In the genomic region with DNA sequence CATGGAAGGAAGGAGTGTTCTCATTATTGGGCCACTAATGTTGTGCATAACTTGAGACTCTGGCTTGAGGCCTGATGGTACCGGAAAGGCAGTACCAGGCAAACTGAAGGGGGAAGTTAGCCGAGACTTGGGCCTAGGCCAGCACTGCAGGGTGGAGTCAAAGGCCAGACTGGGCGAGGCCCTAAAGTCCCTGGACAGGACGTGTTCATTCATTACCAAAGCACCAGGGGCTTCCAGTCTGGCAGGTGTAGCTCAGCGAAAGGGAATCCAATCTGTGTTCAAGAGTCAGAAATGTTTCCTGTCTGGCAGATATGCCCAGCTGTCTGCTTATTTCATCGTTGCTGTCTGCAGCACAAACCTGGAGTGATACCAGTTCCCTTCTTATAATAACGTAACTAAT, we compare ENCODE assay signal across 8 cellular contexts. TPM values are rescaled to one million over a fixed set of nuclear protein-coding genes. Genes with fewer than 3 reads are reported as not detected.
A peak's percentile ranks its signal among the peaks of the same experiment; 100 is the strongest.
DNase-seq lines count a peak whose midpoint lies in the region; ATAC-seq, FAIRE-seq and TF ChIP-seq lines count a peak whose summit lies in the region.

No MANE protein-coding gene starts in this region.

- CTCF ChIA-PET in endothelial cell of umbilical vein (lab: Charles Lee) = interaction anchor here (1.0 kb wide), 1 partner anchor 14 kb away, joined by 3 read pairs; no protein-coding TSS in a partner anchor

- H3K27me3 ChIP-seq in endothelial cell of umbilical vein (ENCODE audit: control insufficient read depth in 2 of 2, insufficient read depth in 2 of 2, low read length in 2 of 2) = no peaks in the 10 kb centered on the region

- TF ChIP-seq POLR2A in endothelial cell of umbilical vein (IDR thresholded peaks at IDR 0.05; ENCODE audit: low read depth, low read length) = peak; percentile 37

- dilution Hi-C loops in endothelial cell of umbilical vein (cut with MboI; ENCODE audit: extremely low pct_ligation_motif_present, low sequenced_read_pairs) = no loop called here

- H3K27me3 Mint-ChIP-seq in naive B cell (no peaks in the 10 kb centered on the region), glutamatergic neuron (ENCODE audit: unreplicated experiment) (peaks cover 5% of the 10 kb centered on the region)

- H3K4me3 Mint-ChIP-seq in naive B cell (peak overlapping the region in 4 of 8 donors; percentile 2 to 56 (median 28)), glutamatergic neuron (ENCODE audit: unreplicated experiment) (no peak overlapping the region)

- peaks cover 0 to 3% (median 0%) of the 10 kb centered on the region in 7 donors for H3K9me3 Mint-ChIP-seq in naive B cell
- peaks cover 3% of the 10 kb centered on the region for H3K9me3 Mint-ChIP-seq in glutamatergic neuron (ENCODE audit: unreplicated experiment)

- peak overlapping the region; percentile 53 for H3K4me2 ChIP-seq in endothelial cell of umbilical vein (ENCODE audit: insufficient read depth, low read length)

- peaks cover 2% of the 10 kb centered on the region for H3K79me2 ChIP-seq in endothelial cell of umbilical vein (ENCODE audit: control insufficient read depth, insufficient read depth, low read length)

- peak overlapping the region; percentile 67 for H3K27ac ChIP-seq in endothelial cell of umbilical vein (ENCODE audit: insufficient read depth, low read depth, low read length)

- peak; percentile 46 for DNase-seq in COLO668 (lab: John Stamatoyannopoulos, UW; ENCODE audit: unreplicated experiment)
- DNase-seq in NCI-H2029 treated with DMSO at 0.1 percent for 48 hours (lab: John Stamatoyannopoulos, UW) = peak; percentile 47
- peak; percentile 95 for DNase-seq in endothelial cell of umbilical vein (ENCODE audit: low read depth, low spot score)
- DNase-seq in naive B cell = peak; percentile 44
- DNase-seq in ACHN = no peak
- no peak for DNase-seq in SIG-M5 (lab: John Stamatoyannopoulos, UW)
- DNase-seq in glutamatergic neuron = no peak

- peak overlapping the region; percentile 49 for H2AFZ ChIP-seq in endothelial cell of umbilical vein (ENCODE audit: low read depth, low read length)

- ATAC-seq in naive B cell (ENCODE audit: low read depth in 2 of 2) (peak in 1 of 2 donors; percentile 7), GM21717 (IDR thresholded peaks at IDR 0.05; ENCODE audit: unreplicated experiment) (no peak)

- no peak overlapping the region for H3K4me3 ChIP-seq in endothelial cell of umbilical vein (replicated peaks in 1 of 3; ENCODE audit: insufficient read depth in 1 of 3, low read depth in 1 of 3, low read length in 3 of 3)

- no peaks in the 10 kb centered on the region for H3K9me3 ChIP-seq in endothelial cell of umbilical vein (replicated peaks; ENCODE audit: control insufficient read depth, insufficient read depth, low read length)

- no peaks in the 10 kb centered on the region for H3K36me3 Mint-ChIP-seq in naive B cell
- no peaks in the 10 kb centered on the region for H3K36me3 Mint-ChIP-seq in glutamatergic neuron (ENCODE audit: unreplicated experiment)

- peak; percentile 98 for FAIRE-seq in endothelial cell of umbilical vein (lab: Jason Lieb, UNC)

- TF ChIP-seq CTCF in endothelial cell of umbilical vein (IDR thresholded peaks at IDR 0.05; ENCODE audit: extremely low read depth in 1 of 2, insufficient read depth in 1 of 2, low read depth in 1 of 2, low read length in 2 of 2) (no peak), glutamatergic neuron (IDR thresholded peaks at IDR 0.05; ENCODE audit: partially characterized antibody, unreplicated experiment) (no peak)

- POLR2A ChIA-PET in endothelial cell of umbilical vein (lab: Charles Lee) = no interaction called here

- BruUV-seq in endothelial cell of umbilical vein (replicated peaks; lab: Mats Ljungman, UMichigan) = no TSS peak

- H3K9me1 ChIP-seq in endothelial cell of umbilical vein (replicated peaks; ENCODE audit: control insufficient read depth, extremely low read depth, insufficient read depth, low read length) = no peaks in the 10 kb centered on the region

- H3K4me1 Mint-ChIP-seq in naive B cell = peaks cover 25 to 34% (median 33%) of the 10 kb centered on the region in 3 donors
- H3K4me1 Mint-ChIP-seq in glutamatergic neuron (ENCODE audit: low read depth, unreplicated experiment) = peaks cover 9% of the 10 kb centered on the region

- intact Hi-C loops in endothelial cell of umbilical vein (cut with micrococcal nuclease) = loop anchor here (2.0 to 10.0 kb wide), 3 partner anchors 32 to 440 kb away; partner anchors contain the start of genes ATAD2B and TP53I3

- no peaks in the 10 kb centered on the region for H3K36me3 ChIP-seq in endothelial cell of umbilical vein (ENCODE audit: control insufficient read depth in 2 of 2, extremely low read depth in 1 of 2, insufficient read depth in 2 of 2, low read length in 2 of 2)

- H3K9ac ChIP-seq in endothelial cell of umbilical vein (replicated peaks; ENCODE audit: extremely low read depth, insufficient read depth, low read length) = peak overlapping the region; percentile 31

- H3K27ac Mint-ChIP-seq in naive B cell = peak overlapping the region; percentile 64 to 93 (median 86)
- H3K27ac Mint-ChIP-seq in glutamatergic neuron (ENCODE audit: unreplicated experiment) = no peak overlapping the region

- in situ Hi-C loops in ACHN (cut with HindIII; ENCODE audit: low pct_ligation_motif_present, low pct_unique_long_range_greater_than_20kb, low sequenced_read_pairs) = no loop called here

- peaks cover 23% of the 10 kb centered on the region for H3K4me1 ChIP-seq in endothelial cell of umbilical vein (ENCODE audit: control insufficient read depth, extremely low read depth, insufficient read depth, low read length)

- H4K20me1 ChIP-seq in endothelial cell of umbilical vein (replicated peaks; ENCODE audit: control insufficient read depth, extremely low read depth, insufficient read depth, low read length) = no peaks in the 10 kb centered on the region

TF ChIP-seq in endothelial cell of umbilical vein, 7 proteins besides CTCF, POLR2A, EP300 and RAD21:
- TF ChIP-seq MYC (IDR thresholded peaks at IDR 0.05; ENCODE audit: low read depth, low read length) (no peak), POLR2AphosphoS5 (IDR thresholded peaks at IDR 0.05; ENCODE audit: insufficient read depth, low read depth, low read length) (peak; percentile 69)

RNA-seq across cellular contexts. Expression of gene ITSN2, which starts 4.7 kb away (rescaled TPM):
- total RNA-seq in endothelial cell of umbilical vein = 56.8 and 60.1 TPM in 2 replicates
- 29.2 and 30.5 TPM in 2 replicates for polyA plus RNA-seq in endothelial cell of umbilical vein
- polyA plus RNA-seq in endothelial cell of umbilical vein (2011; cell fraction: cytosol; rRNA removed) = 21.5 and 22.4 TPM in 2 replicates
- polyA plus RNA-seq in endothelial cell of umbilical vein (2011; cell fraction: nucleus; rRNA removed) = 110 and 118 TPM in 2 replicates
- 31.2 and 35.8 TPM in 2 replicates for polyA plus RNA-seq in endothelial cell of umbilical vein (2012)
- polyA minus RNA-seq in endothelial cell of umbilical vein = 80.1 and 100 TPM in 2 replicates
- 15.6 TPM for polyA minus RNA-seq in endothelial cell of umbilical vein (2011; cell fraction: cytosol; rRNA and poly(A)+ RNA removed)
- polyA minus RNA-seq in endothelial cell of umbilical vein (2011; cell fraction: nucleus; rRNA and poly(A)+ RNA removed) = 83.8 and 137 TPM in 2 replicates
- polyA plus RNA-seq in naive B cell (ENCODE audit: low read depth in 6 of 6) = 100 to 1,000 TPM in 4 of 6 donors, 10 to 100 TPM in 2; 57.8 to 163 (median 113) TPM
- total RNA-seq in glutamatergic neuron (ENCODE audit: unreplicated experiment) = 6.4 TPM

Comparison
In these comparisons a context has a peak if more than half of its experiments do, and no peak if none do; other contexts are left out.
1. DNase-seq: peak in COLO668 (single experiment), NCI-H2029 treated with DMSO at 0.1 percent for 48 hours (single experiment), endothelial cell of umbilical vein (single experiment) and naive B cell (single experiment); none in ACHN (single experiment), SIG-M5 (single experiment) and glutamatergic neuron (single experiment).